Comparison of ENCODE assay signal across 24 cellular contexts in genomic region chr19:16591803-16592556, GRCh38. TPM values are rescaled to one million over a fixed set of nuclear protein-coding genes. Genes with fewer than 3 reads are reported as not detected.
DNase-seq lines count a peak whose midpoint lies in the region; ATAC-seq and TF ChIP-seq lines count a peak whose summit lies in the region.
"Had no signal": no experiment of that assay in that cellular context is flagged by ENCODE, and none has a peak within 500 bp of the region (broad histone marks: within the 10 kb centered on the region; RNA-seq: fewer than 3 reads in every experiment).

No MANE protein-coding gene starts in this region.

- intact Hi-C loops in activated CD8-positive, alpha-beta T cell treated with anti-CD3 and anti-CD28 coated beads for 36 hours (cut with micrococcal nuclease), result no loop called here

- no peak for TF ChIP-seq CTCF in RWPE2 (IDR thresholded peaks at IDR 0.05; ENCODE audit: poor library complexity, severe bottlenecking)
- no peak for TF ChIP-seq CTCF in foreskin keratinocyte (conservative IDR thresholded peaks at IDR 0.05)
- no peak for TF ChIP-seq CTCF in activated CD8-positive, alpha-beta T cell treated with anti-CD3 and anti-CD28 coated beads for 36 hours (IDR thresholded peaks at IDR 0.05)

- POLR2A ChIA-PET in activated CD8-positive, alpha-beta T cell treated with anti-CD3 and anti-CD28 coated beads for 36 hours (lab: Charles Lee), result interaction anchor here (0.6 to 1.2 kb wide), 4 partner anchors 20 to 65 kb away, joined by 3 read pairs; no protein-coding TSS in a partner anchor

- H3K27me3 ChIP-seq in BLaER1, result no peaks in the 10 kb centered on the region
- no peaks in the 10 kb centered on the region for H3K27me3 ChIP-seq in H7 (ENCODE audit: control insufficient read depth, insufficient read depth, low read length)
- H3K27me3 ChIP-seq in RWPE2 (ENCODE audit: insufficient read depth, poor library complexity, severe bottlenecking), result no peaks in the 10 kb centered on the region
- H3K27me3 ChIP-seq in foreskin keratinocyte, result no peaks in the 10 kb centered on the region

- H3K4me1 Mint-ChIP-seq in activated CD8-positive, alpha-beta T cell treated with anti-CD3 and anti-CD28 coated beads for 36 hours (ENCODE audit: low read depth), result peaks cover 83% of the 10 kb centered on the region

- 0 out of 2 replicates have a peak overlapping the region, but pooled peaks have one; percentile 20 for H3K9ac ChIP-seq in BLaER1

- peak overlapping the region; percentile 95 for H3K4me2 ChIP-seq in BLaER1
- H3K4me2 ChIP-seq: smooth muscle cell had no signal

- ATAC-seq in RWPE2 (ENCODE audit: low read depth), result peak; percentile 37; the same call in 1 of the 3 replicates
- ATAC-seq in foreskin keratinocyte, result peak; percentile 10
- ATAC-seq in HG03442 (IDR thresholded peaks at IDR 0.05; ENCODE audit: unreplicated experiment), result no peak
- no peak for ATAC-seq in activated CD8-positive, alpha-beta T cell treated with anti-CD3 and anti-CD28 coated beads for 36 hours
- ATAC-seq: esophagus mucosa; naive thymus-derived CD4-positive, alpha-beta T cell; SK-N-SH treated with all-trans-retinoic acid at 6 μM for 48 hours had no signal

- DNase-seq in H7 (peak; percentile 75), RWPE2 (ENCODE audit: low spot score) (no peak), foreskin keratinocyte (peak in 1 of 2 donors; percentile 35), HUDEP-2 (lab: John Stamatoyannopoulos, UW; ENCODE audit: unreplicated experiment in 76 of 76) (no peak), cerebellar nuclear complex (lab: John Stamatoyannopoulos, UW) (no peak)
- DNase-seq in activated CD8-positive, alpha-beta T cell treated with anti-CD3 and anti-CD28 coated beads for 36 hours, result no peak
- DNase-seq: activated CD4-positive, alpha-beta T cell treated with anti-CD3 and anti-CD28 coated beads, Interleukin-2, amount 10 ng/mL, durations not matched to agents 7 days and 5 days; activated naive CD4-positive, alpha-beta T cell treated with anti-CD3 and anti-CD28 coated beads, Interleukin-2, amount 50 U/mL, for 16 hours; Calu3; immature natural killer cell; MM.1S; naive thymus-derived CD4-positive, alpha-beta T cell; NCI-H187; NCI-H524 treated with DMSO at 0.1 percent for 48 hours; stimulated activated CD4-positive, alpha-beta T cell treated with anti-CD3 and anti-CD28 coated beads, Interleukin-4, amount 100 ng/mL, for 4 hours; stimulated activated CD8-positive, alpha-beta memory T cell treated with anti-CD3 and anti-CD28 coated beads, Interleukin-4, amount 100 ng/mL, for 48 hours had no signal

- H3K27ac Mint-ChIP-seq in activated CD8-positive, alpha-beta T cell treated with anti-CD3 and anti-CD28 coated beads for 36 hours, result no peak overlapping the region
- H3K27ac Mint-ChIP-seq: activated CD4-positive, alpha-beta T cell treated with anti-CD3 and anti-CD28 coated beads, Interleukin-2, amount 10 ng/mL, durations not matched to agents 7 days and 5 days; dendritic cell treated with granulocyte-macrophage colony-stimulating factor and Interleukin-4, amounts not matched to agents 40 ng/mL and 50 ng/mL, for 4 days had no signal

- no peaks in the 10 kb centered on the region for H3K36me3 Mint-ChIP-seq in activated CD8-positive, alpha-beta T cell treated with anti-CD3 and anti-CD28 coated beads for 36 hours (ENCODE audit: low read depth)
- H3K36me3 Mint-ChIP-seq: immature natural killer cell had no signal

- H4K20me1 ChIP-seq in BLaER1, result peaks cover 100% of the 10 kb centered on the region

- H3K4me1 ChIP-seq in BLaER1, result peaks cover 98% of the 10 kb centered on the region
- peaks cover 14% of the 10 kb centered on the region for H3K4me1 ChIP-seq in RWPE2 (ENCODE audit: insufficient read depth, poor library complexity, severe bottlenecking)
- H3K4me1 ChIP-seq in foreskin keratinocyte, result peaks cover 24% of the 10 kb centered on the region
- H3K4me1 ChIP-seq: HAP-1 had no signal

- H3K36me3 ChIP-seq in BLaER1, result no peaks in the 10 kb centered on the region
- H3K36me3 ChIP-seq in H7 (replicated peaks; ENCODE audit: control insufficient read depth, insufficient read depth, low read length), result no peaks in the 10 kb centered on the region
- H3K36me3 ChIP-seq in RWPE2 (ENCODE audit: low read depth), result no peaks in the 10 kb centered on the region
- H3K36me3 ChIP-seq: HAP-1 had no signal

- H3K9me3 ChIP-seq in BLaER1, result no peaks in the 10 kb centered on the region
- H3K9me3 ChIP-seq in RWPE2 (ENCODE audit: severe bottlenecking), result no peaks in the 10 kb centered on the region
- H3K9me3 ChIP-seq: HAP-1 had no signal

- H3K27me3 Mint-ChIP-seq in activated CD8-positive, alpha-beta T cell treated with anti-CD3 and anti-CD28 coated beads for 36 hours, result no peaks in the 10 kb centered on the region
- H3K27me3 Mint-ChIP-seq: activated CD4-positive, alpha-beta T cell treated with anti-CD3 and anti-CD28 coated beads, Interleukin-2, amount 10 ng/mL, durations not matched to agents 7 days and 5 days; dendritic cell treated with granulocyte-macrophage colony-stimulating factor and Interleukin-4, amounts not matched to agents 40 ng/mL and 50 ng/mL, for 4 days; naive thymus-derived CD4-positive, alpha-beta T cell had no signal

- H3K4me3 Mint-ChIP-seq in activated CD8-positive, alpha-beta T cell treated with anti-CD3 and anti-CD28 coated beads for 36 hours, result no peak overlapping the region
- H3K4me3 Mint-ChIP-seq: activated CD4-positive, alpha-beta T cell treated with anti-CD3 and anti-CD28 coated beads, Interleukin-2, amount 10 ng/mL, durations not matched to agents 7 days and 5 days; dendritic cell treated with granulocyte-macrophage colony-stimulating factor and Interleukin-4, amounts not matched to agents 40 ng/mL and 50 ng/mL, for 4 days; immature natural killer cell; naive thymus-derived CD4-positive, alpha-beta T cell had no signal

- H3K4me3 ChIP-seq in BLaER1 (no peak overlapping the region), H7 (ENCODE audit: insufficient read depth, low read depth, low read length) (no peak overlapping the region), RWPE2 (ENCODE audit: severe bottlenecking) (no peak overlapping the region)
- H3K4me3 ChIP-seq: HAP-1, lung, smooth muscle cell had no signal

- H3K27ac ChIP-seq in BLaER1 (no peak overlapping the region), RWPE2 (ENCODE audit: poor library complexity, severe bottlenecking) (no peak overlapping the region), foreskin keratinocyte (no peak overlapping the region)

- CTCF ChIA-PET in activated CD8-positive, alpha-beta T cell treated with anti-CD3 and anti-CD28 coated beads for 36 hours (lab: Charles Lee), result interaction anchor here (0.6 to 1.1 kb wide), 2 partner anchors 19 to 137 kb away, joined by 3 read pairs; partner anchors contain the start of gene SLC35E1

- H3K9me3 Mint-ChIP-seq in activated CD8-positive, alpha-beta T cell treated with anti-CD3 and anti-CD28 coated beads for 36 hours, result no peaks in the 10 kb centered on the region
- H3K9me3 Mint-ChIP-seq: activated CD4-positive, alpha-beta T cell treated with anti-CD3 and anti-CD28 coated beads, Interleukin-2, amount 10 ng/mL, durations not matched to agents 7 days and 5 days; dendritic cell treated with granulocyte-macrophage colony-stimulating factor and Interleukin-4, amounts not matched to agents 40 ng/mL and 50 ng/mL, for 4 days; immature natural killer cell had no signal

RNA-seq across cellular contexts. Expression of gene SLC35E1, which starts 19.8 kb away (rescaled TPM):
- 12.5 and 14.7 TPM in 2 replicates for total RNA-seq in H7 (2014; rRNA removed; shearing (Covaris generic))
- 37.8 and 42.1 TPM in 2 replicates for total RNA-seq in foreskin keratinocyte
- polyA plus RNA-seq in foreskin keratinocyte, result 24.2 and 24.4 TPM in 2 replicates
- 10 to 100 TPM; 60.1 to 62.4 TPM for total RNA-seq in activated CD8-positive, alpha-beta T cell treated with anti-CD3 and anti-CD28 coated beads for 36 hours

RNA-seq across cellular contexts. Expression of gene MED26, which starts 36.0 kb away (rescaled TPM):
- total RNA-seq in H7 (2014; rRNA removed; shearing (Covaris generic)), result 12.0 and 14.2 TPM in 2 replicates
- total RNA-seq in foreskin keratinocyte, result 7.6 and 7.9 TPM in 2 replicates
- polyA plus RNA-seq in foreskin keratinocyte, result 4.7 and 4.9 TPM in 2 replicates
- 10 to 100 TPM; 14.2 to 19.3 TPM for total RNA-seq in activated CD8-positive, alpha-beta T cell treated with anti-CD3 and anti-CD28 coated beads for 36 hours

RNA-seq across cellular contexts. Expression of gene CHERP, which starts 49.7 kb away (rescaled TPM):
- total RNA-seq in H7 (2014; rRNA removed; shearing (Covaris generic)), result 14.3 and 17.1 TPM in 2 replicates
- 18.4 and 18.9 TPM in 2 replicates for total RNA-seq in foreskin keratinocyte
- polyA plus RNA-seq in foreskin keratinocyte, result 17.7 and 19.2 TPM in 2 replicates
- total RNA-seq in activated CD8-positive, alpha-beta T cell treated with anti-CD3 and anti-CD28 coated beads for 36 hours, result 10 to 100 TPM; 57.5 to 59.6 TPM

Comparison
In these comparisons a context has a peak if more than half of its experiments do, and no peak if none do; other contexts are left out.
1. ATAC-seq: peak in RWPE2 (single experiment) and foreskin keratinocyte (single experiment); none in HG03442 (single experiment) and activated CD8-positive, alpha-beta T cell treated with anti-CD3 and anti-CD28 coated beads for 36 hours (single experiment).